Comparison of ENCODE assay signal across 8 cellular contexts in the genomic region with DNA sequence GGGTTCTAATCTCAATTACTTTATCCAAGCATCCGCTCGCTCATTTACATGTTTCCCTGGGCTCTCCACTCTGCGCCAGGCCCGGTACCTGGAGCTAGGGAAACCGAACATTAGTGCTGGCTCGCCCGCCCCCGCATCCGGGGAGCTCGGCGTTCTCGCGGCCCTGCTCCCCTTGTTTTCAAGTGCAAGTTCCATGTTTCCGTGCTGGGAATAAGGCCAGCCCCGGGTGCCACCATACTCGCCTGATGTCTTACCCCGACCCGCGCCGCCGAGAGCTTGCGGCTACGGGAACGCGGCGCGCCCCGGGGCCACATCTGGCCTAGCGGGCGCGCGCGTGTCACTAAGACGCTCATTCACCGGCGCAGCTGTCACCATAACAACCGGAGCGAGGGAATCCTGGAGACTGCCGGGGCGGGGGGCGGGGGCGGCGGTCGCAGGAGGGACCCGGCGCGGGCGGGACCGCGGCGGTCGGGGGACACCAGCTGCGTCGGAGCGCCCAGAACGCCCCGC. TPM values are rescaled to one million over a fixed set of nuclear protein-coding genes. Genes with fewer than 3 reads are reported as not detected.
DNase-seq lines count a peak whose midpoint lies in the region; ATAC-seq, FAIRE-seq and TF ChIP-seq lines count a peak whose summit lies in the region.

A gene with protein sequence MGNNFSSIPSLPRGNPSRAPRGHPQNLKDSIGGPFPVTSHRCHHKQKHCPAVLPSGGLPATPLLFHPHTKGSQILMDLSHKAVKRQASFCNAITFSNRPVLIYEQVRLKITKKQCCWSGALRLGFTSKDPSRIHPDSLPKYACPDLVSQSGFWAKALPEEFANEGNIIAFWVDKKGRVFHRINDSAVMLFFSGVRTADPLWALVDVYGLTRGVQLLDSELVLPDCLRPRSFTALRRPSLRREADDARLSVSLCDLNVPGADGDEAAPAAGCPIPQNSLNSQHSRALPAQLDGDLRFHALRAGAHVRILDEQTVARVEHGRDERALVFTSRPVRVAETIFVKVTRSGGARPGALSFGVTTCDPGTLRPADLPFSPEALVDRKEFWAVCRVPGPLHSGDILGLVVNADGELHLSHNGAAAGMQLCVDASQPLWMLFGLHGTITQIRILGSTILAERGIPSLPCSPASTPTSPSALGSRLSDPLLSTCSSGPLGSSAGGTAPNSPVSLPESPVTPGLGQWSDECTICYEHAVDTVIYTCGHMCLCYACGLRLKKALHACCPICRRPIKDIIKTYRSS (plus strand): TSS at position 344 of the 510 bp plus-strand sequence. CDS start 683 bp downstream, outside the sequence.

- no peaks in the 10 kb centered on the region for H3K27me3 ChIP-seq in parathyroid adenoma (ENCODE audit: control insufficient read depth, insufficient read depth, low read length)

- H3K9me3 ChIP-seq in parathyroid adenoma (ENCODE audit: control insufficient read depth, low read length) = no peaks in the 10 kb centered on the region

- intact Hi-C loops in posterior vena cava (cut with DNase I) = no loop called here

- H3K4me3 ChIP-seq in AG10803 (ENCODE audit: low read length) (peak within 1 kb of the TSS; percentile 43), parathyroid adenoma (ENCODE audit: low read depth, low read length) (peak within 1 kb of the TSS; percentile 59)

- peaks cover 21% of the 10 kb centered on the region for H3K4me1 ChIP-seq in parathyroid adenoma

- peak within 1 kb of the TSS; percentile 92 for H2AFZ ChIP-seq in parathyroid adenoma

- peak within 1 kb of the TSS; percentile 95 for H3K27ac ChIP-seq in parathyroid adenoma

- no peaks in the 10 kb centered on the region for H3K36me3 ChIP-seq in parathyroid adenoma (ENCODE audit: control insufficient read depth, insufficient read depth, low read length)

- H3K4me2 ChIP-seq in parathyroid adenoma (ENCODE audit: low read length) = peak within 1 kb of the TSS; percentile 96

- no peak for ATAC-seq in HG02610 (IDR thresholded peaks at IDR 0.05; ENCODE audit: unreplicated experiment)

- POLR2A ChIA-PET in HEK293T (lab: Yijun Ruan, JAX) = no interaction called here

- no peak for FAIRE-seq in frontal cortex (lab: Jason Lieb, UNC)

- CTCF ChIA-PET in HEK293T (lab: Yijun Ruan, JAX) = interaction anchor here (0.5 to 2.7 kb wide), 4 partner anchors 13 to 71 kb away, joined by 3 to 8 read pairs (median 6); no protein-coding TSS in a partner anchor

- no peak for DNase-seq in AG10803 (ENCODE audit: low read depth)
- DNase-seq in HEK293T (ENCODE audit: extremely low spot score) = peak; percentile 52
- peak; percentile 25 for DNase-seq in activated CD8-positive, alpha-beta memory T cell treated with anti-CD3 and anti-CD28 coated beads, Interleukin-2, amount 50 U/mL, for 4 hours
- DNase-seq in frontal cortex (ENCODE audit: low spot score in 2 of 2) = peak; percentile 45 to 63
- DNase-seq in HT-29 (ENCODE audit: low spot score) = no peak
- DNase-seq in posterior vena cava (ENCODE audit: low spot score) = no peak

- peak within 1 kb of the TSS; percentile 35 for H3K9ac ChIP-seq in parathyroid adenoma

- TF ChIP-seq CTCF in AG10803 (conservative IDR thresholded peaks at IDR 0.05; ENCODE audit: low read length) (no peak), parathyroid adenoma (IDR thresholded peaks at IDR 0.05) (no peak)

- no peaks in the 10 kb centered on the region for H3K79me2 ChIP-seq in parathyroid adenoma

TF ChIP-seq in HEK293T, 16 proteins besides CTCF, POLR2A, EP300 and RAD21:
- TF ChIP-seq LEF1 (IDR thresholded peaks at IDR 0.05; ENCODE audit: borderline replicate concordance) = no peak
- no peak for TF ChIP-seq FOXK2 (IDR thresholded peaks at IDR 0.05)
- no peak for TF ChIP-seq CTBP1 (IDR thresholded peaks at IDR 0.05; ENCODE audit: borderline replicate concordance)
- no peak for TF ChIP-seq BHLHE40 (IDR thresholded peaks at IDR 0.05; ENCODE audit: borderline replicate concordance)
- no peak for TF ChIP-seq SUZ12 (IDR thresholded peaks at IDR 0.05)
- no peak for TF ChIP-seq ELF4 (IDR thresholded peaks at IDR 0.05)
- TF ChIP-seq HDGF (IDR thresholded peaks at IDR 0.05; ENCODE audit: borderline replicate concordance) = no peak
- TF ChIP-seq NFRKB (IDR thresholded peaks at IDR 0.05) = no peak
- no peak for TF ChIP-seq FOXA1 (IDR thresholded peaks at IDR 0.05)
- no peak for TF ChIP-seq TARDBP (IDR thresholded peaks at IDR 0.05)
- TF ChIP-seq L3MBTL2 (conservative IDR thresholded peaks at IDR 0.05) = no peak
- no peak for TF ChIP-seq FOXM1 (IDR thresholded peaks at IDR 0.05; ENCODE audit: borderline replicate concordance)
- TF ChIP-seq ZNF384 (IDR thresholded peaks at IDR 0.05) = no peak
- TF ChIP-seq, protein P1, sequence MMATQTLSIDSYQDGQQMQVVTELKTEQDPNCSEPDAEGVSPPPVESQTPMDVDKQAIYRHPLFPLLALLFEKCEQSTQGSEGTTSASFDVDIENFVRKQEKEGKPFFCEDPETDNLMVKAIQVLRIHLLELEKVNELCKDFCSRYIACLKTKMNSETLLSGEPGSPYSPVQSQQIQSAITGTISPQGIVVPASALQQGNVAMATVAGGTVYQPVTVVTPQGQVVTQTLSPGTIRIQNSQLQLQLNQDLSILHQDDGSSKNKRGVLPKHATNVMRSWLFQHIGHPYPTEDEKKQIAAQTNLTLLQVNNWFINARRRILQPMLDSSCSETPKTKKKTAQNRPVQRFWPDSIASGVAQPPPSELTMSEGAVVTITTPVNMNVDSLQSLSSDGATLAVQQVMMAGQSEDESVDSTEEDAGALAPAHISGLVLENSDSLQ (IDR thresholded peaks at IDR 0.05) = no peak
- no peak for TF ChIP-seq SP1 (IDR thresholded peaks at IDR 0.05)
- no peak for TF ChIP-seq ARNT (IDR thresholded peaks at IDR 0.05)

RNA-seq across cellular contexts. Expression of the gene that starts here (rescaled TPM):
- total RNA-seq in frontal cortex (25.7 TPM), posterior vena cava (under 1 TPM; 0.37 to 0.48 TPM)
- total RNA-seq in HT-29 (2014; rRNA removed; shearing (Covaris generic)) = 5.4 and 7.2 TPM in 2 replicates

Comparison
In these comparisons a context has a peak if more than half of its experiments do, and no peak if none do; other contexts are left out.
1. DNase-seq: peak in HEK293T (single experiment), activated CD8-positive, alpha-beta memory T cell treated with anti-CD3 and anti-CD28 coated beads, Interleukin-2, amount 50 U/mL, for 4 hours (single experiment) and frontal cortex (2 of 2); none in AG10803 (single experiment), HT-29 (single experiment) and posterior vena cava (single experiment).